Comparison of ENCODE assay signal across 2 cellular contexts in genomic region chr14:50303744-50304471, GRCh38.
TF ChIP-seq lines count a peak whose summit lies in the region.

No MANE protein-coding gene starts in this region.

TF ChIP-seq in K562, 482 proteins besides CTCF, POLR2A, EP300 and RAD21 (continued from another document and continues in another):
- TF ChIP-seq THAP12 (CRISPR knock-in tag; IDR thresholded peaks at IDR 0.05), result no peak
- TF ChIP-seq ZBTB2 (IDR thresholded peaks at IDR 0.05), result no peak
- TF ChIP-seq TAL1 (IDR thresholded peaks at IDR 0.05), result peak; percentile 58
- peak; percentile 83 for TF ChIP-seq TCF3 (CRISPR knock-in tag; IDR thresholded peaks at IDR 0.05)
- no peak for TF ChIP-seq ZNF146 (CRISPR knock-in tag; IDR thresholded peaks at IDR 0.05; ENCODE audit: unreplicated experiment)
- TF ChIP-seq ZNF589 (CRISPR knock-in tag; IDR thresholded peaks at IDR 0.05; ENCODE audit: low read depth), result no peak
- no peak for TF ChIP-seq RERE (CRISPR knock-in tag; IDR thresholded peaks at IDR 0.05; ENCODE audit: borderline replicate concordance)
- peak; percentile 19; the same call in 1 of the 2 replicates for TF ChIP-seq C11orf30 (IDR thresholded peaks at IDR 0.05; ENCODE audit: low read depth)
- TF ChIP-seq GTF2A2 (tag; IDR thresholded peaks at IDR 0.05), result no peak
- TF ChIP-seq CXXC5 (CRISPR knock-in tag; IDR thresholded peaks at IDR 0.05), result peak; percentile 53
- 0 out of 2 replicates have a peak, but pooled peaks have one; percentile 31 for TF ChIP-seq FOSL1 (tag; conservative IDR thresholded peaks at IDR 0.05)
- TF ChIP-seq ATF1 (CRISPR knock-in tag; IDR thresholded peaks at IDR 0.05), result no peak
- 0 out of 2 replicates have a peak, but pooled peaks have one; percentile 9 for TF ChIP-seq ATF1 (tag; IDR thresholded peaks at IDR 0.05)
- no peak for TF ChIP-seq MIER1 (IDR thresholded peaks at IDR 0.05; ENCODE audit: low read depth)
- no peak for TF ChIP-seq SIRT6 (IDR thresholded peaks at IDR 0.05; ENCODE audit: low read depth, low read length)
- peak in 1 of 2 experiments; percentile 45; a peak in 1 of 4 replicates for TF ChIP-seq TBL1XR1 (IDR thresholded peaks at IDR 0.05; ENCODE audit: low read length in 2 of 2)
- no peak for TF ChIP-seq ZBTB8A (IDR thresholded peaks at IDR 0.05; ENCODE audit: partially characterized antibody)
- peak; percentile 57; the same call in 1 of the 2 replicates for TF ChIP-seq ZNF316 (IDR thresholded peaks at IDR 0.05)
- TF ChIP-seq FOXA3 (CRISPR knock-in tag; conservative IDR thresholded peaks at IDR 0.05 in 1 of 2, IDR thresholded peaks at IDR 0.05 in 1 of 2), result peak in 1 of 2 experiments; percentile 63; a peak in 2 of 4 replicates
- TF ChIP-seq PML (IDR thresholded peaks at IDR 0.05; ENCODE audit: low read length), result peak; percentile 39; the same call in 1 of the 2 replicates
- no peak for TF ChIP-seq ZNF511 (CRISPR knock-in tag; IDR thresholded peaks at IDR 0.05)
- peak; percentile 77 for TF ChIP-seq ZNF384 (IDR thresholded peaks at IDR 0.05; ENCODE audit: low read depth, low read length)
- TF ChIP-seq CBFA2T3 (IDR thresholded peaks at IDR 0.05), result peak; percentile 74

TF ChIP-seq in HepG2, 621 proteins besides CTCF, POLR2A, EP300 and RAD21 (continued from another document and continues in another):
- no peak for TF ChIP-seq ZNF770 (CRISPR knock-in tag; IDR thresholded peaks at IDR 0.05)
- no peak for TF ChIP-seq SSRP1 (CRISPR knock-in tag; IDR thresholded peaks at IDR 0.05)
- TF ChIP-seq RBFOX2 (IDR thresholded peaks at IDR 0.05; ENCODE audit: low read depth, low read length), result no peak
- peak; percentile 49; the same call in 1 of the 2 replicates for TF ChIP-seq LCORL (IDR thresholded peaks at IDR 0.05)
- peak; percentile 61; the same call in 1 of the 2 replicates for TF ChIP-seq LCORL (CRISPR knock-in tag; IDR thresholded peaks at IDR 0.05)
- peak; percentile 84 for TF ChIP-seq HMG20A (CRISPR knock-in tag; IDR thresholded peaks at IDR 0.05; ENCODE audit: borderline replicate concordance)
- no peak for TF ChIP-seq FOSL1 (CRISPR knock-in tag; IDR thresholded peaks at IDR 0.05; ENCODE audit: borderline replicate concordance)
- TF ChIP-seq FLYWCH1 (CRISPR knock-in tag; IDR thresholded peaks at IDR 0.05), result no peak
- TF ChIP-seq ZBTB40 (IDR thresholded peaks at IDR 0.05), result no peak
- TF ChIP-seq ZBTB40 (CRISPR knock-in tag; IDR thresholded peaks at IDR 0.05), result no peak
- no peak for TF ChIP-seq SMARCC2 (IDR thresholded peaks at IDR 0.05)
- TF ChIP-seq ONECUT2 (CRISPR knock-in tag; IDR thresholded peaks at IDR 0.05), result no peak
- TF ChIP-seq ZNF331 (CRISPR knock-in tag; IDR thresholded peaks at IDR 0.05), result peak; percentile 93
- TF ChIP-seq ZBTB4 (CRISPR knock-in tag; IDR thresholded peaks at IDR 0.05; ENCODE audit: borderline replicate concordance), result no peak
- TF ChIP-seq NR0B2 (CRISPR knock-in tag; IDR thresholded peaks at IDR 0.05), result no peak
- no peak for TF ChIP-seq NCOA5 (CRISPR knock-in tag; IDR thresholded peaks at IDR 0.05)
- TF ChIP-seq ZNF660 (CRISPR knock-in tag; IDR thresholded peaks at IDR 0.05; ENCODE audit: borderline replicate concordance, low read depth), result no peak
- no peak for TF ChIP-seq ZKSCAN5 (CRISPR knock-in tag; IDR thresholded peaks at IDR 0.05)
- no peak for TF ChIP-seq CBX2 (IDR thresholded peaks at IDR 0.05; ENCODE audit: low read depth, low read length)
- no peak for TF ChIP-seq CBX2 (CRISPR knock-in tag; IDR thresholded peaks at IDR 0.05; ENCODE audit: low read depth)
- no peak for TF ChIP-seq TCF12 (IDR thresholded peaks at IDR 0.05)
- no peak for TF ChIP-seq TCF12 (CRISPR knock-in tag; IDR thresholded peaks at IDR 0.05)
- no peak for TF ChIP-seq ZNF260 (CRISPR knock-in tag; IDR thresholded peaks at IDR 0.05; ENCODE audit: borderline replicate concordance, low read depth)
- TF ChIP-seq ZBTB10 (CRISPR knock-in tag; IDR thresholded peaks at IDR 0.05; ENCODE audit: borderline replicate concordance), result no peak
- no peak for TF ChIP-seq ZFP36L1 (CRISPR knock-in tag; IDR thresholded peaks at IDR 0.05)
- TF ChIP-seq HOXA3 (CRISPR knock-in tag; IDR thresholded peaks at IDR 0.05), result peak; percentile 84
- no peak for TF ChIP-seq CSRNP2 (CRISPR knock-in tag; conservative IDR thresholded peaks at IDR 0.05; ENCODE audit: low read depth)
- TF ChIP-seq MLX (CRISPR knock-in tag; IDR thresholded peaks at IDR 0.05), result peak; percentile 32; the same call in 1 of the 2 replicates
- no peak for TF ChIP-seq SP5 (CRISPR knock-in tag; IDR thresholded peaks at IDR 0.05; ENCODE audit: borderline replicate concordance, low read depth)
- TF ChIP-seq NR2F1 (CRISPR knock-in tag; IDR thresholded peaks at IDR 0.05), result no peak
- no peak for TF ChIP-seq BRCA1 (CRISPR knock-in tag; IDR thresholded peaks at IDR 0.05)
